ENCODE assay signal across 8 cellular contexts in the genomic region with DNA sequence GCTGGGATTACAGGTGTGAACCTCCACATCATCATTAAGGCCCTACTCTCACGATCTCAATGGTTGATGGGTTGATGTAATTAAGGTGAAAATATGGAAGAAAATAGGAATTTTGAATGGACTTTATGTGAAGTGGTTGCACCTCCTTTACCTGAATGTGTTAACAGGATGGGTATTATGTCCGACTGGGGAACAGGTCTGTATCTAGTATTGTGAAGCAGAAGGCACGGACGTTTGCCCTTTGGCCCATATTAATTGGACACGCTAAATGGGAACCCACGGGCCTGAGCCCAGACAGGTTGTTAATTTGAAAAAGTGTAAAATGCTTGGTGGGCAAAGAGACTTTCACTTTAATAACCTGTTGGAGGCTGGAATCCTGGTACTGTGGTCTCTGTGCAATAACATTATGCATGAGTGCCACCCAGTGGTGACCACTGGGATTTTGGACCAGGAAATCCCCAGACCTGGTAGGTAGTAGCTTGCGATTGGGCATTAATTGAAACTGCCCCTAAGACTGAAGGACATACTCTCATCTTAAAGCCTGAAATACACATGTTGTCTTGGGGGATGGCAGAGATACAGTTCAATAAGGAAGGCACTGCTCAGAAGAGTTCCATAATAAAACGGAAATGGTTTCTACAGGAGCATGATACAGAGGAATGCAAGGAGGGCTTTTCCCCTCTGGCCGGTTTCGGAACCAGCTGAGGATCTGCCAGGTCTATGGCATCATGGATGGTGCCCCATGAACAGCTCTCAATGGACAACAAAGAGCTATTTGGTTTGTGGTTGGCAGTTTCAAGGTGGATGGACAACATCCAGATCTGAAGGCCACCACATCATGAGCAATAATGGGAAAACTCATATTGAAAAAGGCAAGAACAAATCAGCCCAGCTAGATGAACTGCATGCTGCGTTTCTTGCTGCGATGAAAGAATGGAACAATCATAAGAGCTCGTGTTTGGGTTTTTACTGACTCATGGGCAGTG. TPM values are rescaled to one million over a fixed set of nuclear protein-coding genes. Genes with fewer than 3 reads are reported as not detected.
DNase-seq lines count a peak whose midpoint lies in the region; ATAC-seq, FAIRE-seq and TF ChIP-seq lines count a peak whose summit lies in the region.

No MANE protein-coding gene starts in this region.

- H3K9me3 Mint-ChIP-seq in mesothelial cell of epicardium: peaks cover 9% of the 10 kb centered on the region

- no peak overlapping the region for H3K4me3 Mint-ChIP-seq in mesothelial cell of epicardium

- H3K23me2 ChIP-seq in H1 (ENCODE audit: low read depth, low read length): no peaks in the 10 kb centered on the region

- H2BK5ac ChIP-seq in H1 (ENCODE audit: low read depth, low read length): no peak overlapping the region

- H4K5ac ChIP-seq in H1 (ENCODE audit: insufficient read length, low read depth, low read length): no peak overlapping the region

- no peaks in the 10 kb centered on the region for H4K20me1 ChIP-seq in H1 (replicated peaks in 1 of 2; ENCODE audit: control insufficient read depth in 1 of 2, insufficient read depth in 2 of 2, low read length in 2 of 2)

- H2AFZ ChIP-seq in H1 (ENCODE audit: low read length): no peak overlapping the region

- no peak overlapping the region for H3K4me3 ChIP-seq in H1 (ENCODE audit: extremely low read depth in 1 of 4, insufficient read depth in 2 of 4, low read depth in 3 of 4, low read length in 4 of 4)

- H3K9me3 ChIP-seq in H1 (ENCODE audit: insufficient read depth in 2 of 2, low read depth in 1 of 2, low read length in 1 of 2): no peaks in the 10 kb centered on the region

- peak; percentile 43 for ATAC-seq in HG03442 (IDR thresholded peaks at IDR 0.05; ENCODE audit: unreplicated experiment)
- no peak for ATAC-seq in HG02852 (IDR thresholded peaks at IDR 0.05; ENCODE audit: unreplicated experiment)

- no peak overlapping the region for H4K91ac ChIP-seq in H1 (replicated peaks; ENCODE audit: insufficient read length, low read length)

- no peaks in the 10 kb centered on the region for H3K27me3 ChIP-seq in H1 (replicated peaks in 1 of 4; ENCODE audit: control insufficient read depth in 3 of 4, extremely low read depth in 1 of 4, insufficient read depth in 3 of 4, low read length in 3 of 4)

- WGBS in H1 (ENCODE audit: extremely low coverage in 1 of 2, insufficient coverage in 1 of 2, insufficient read length in 1 of 2, insufficient replicate concordance in 2 of 2, low coverage in 1 of 2, low lambda C conversion rate in 2 of 2, missing lambda C conversion rate in 1 of 2), 2 experiments: 64% methylated on average over 13 of the region's 13 CpGs; no CpG with 5 or more reads in 1 of the 2 experiments

- no peak overlapping the region for H4K8ac ChIP-seq in H1 (ENCODE audit: extremely low read depth, insufficient read depth, low read length)

- H3K18ac ChIP-seq in H1 (ENCODE audit: extremely low read depth, low read length): no peak overlapping the region

- CTCF ChIA-PET in GM10248 (lab: Yijun Ruan, JAX): interaction anchor here (0.7 to 9.6 kb wide), 40 partner anchors 9 to 655 kb away, joined by 3 to 191 read pairs (median 4); partner anchors contain the start of gene BICD2
- CTCF ChIA-PET in H1 (lab: Charles Lee; ENCODE audit: partially characterized antibody): interaction anchor here (0.6 to 11.7 kb wide), 38 partner anchors 9 to 650 kb away, joined by 3 to 236 read pairs (median 4); partner anchors contain the start of genes BICD2 and IPPK

- H3K79me1 ChIP-seq in H1 (ENCODE audit: low read depth, low read length): no peaks in the 10 kb centered on the region

- H3K36me3 ChIP-seq in H1 (ENCODE audit: control insufficient read depth in 2 of 4, insufficient read depth in 4 of 4, low read length in 3 of 4): no peaks in the 10 kb centered on the region

- peak; percentile 94 to 97 for TF ChIP-seq RAD21 in H1 (IDR thresholded peaks at IDR 0.05 in 1 of 2, conservative IDR thresholded peaks at IDR 0.05 in 1 of 2; ENCODE audit: low read depth in 2 of 2, low read length in 2 of 2)

- H3K36me3 Mint-ChIP-seq in mesothelial cell of epicardium: no peaks in the 10 kb centered on the region

- H3K9ac ChIP-seq in H1 (replicated peaks in 1 of 4; ENCODE audit: extremely low read depth in 1 of 4, low read depth in 3 of 4, low read length in 3 of 4): no peak overlapping the region

- no peak overlapping the region for H3K56ac ChIP-seq in H1 (replicated peaks; ENCODE audit: insufficient read length, low read depth, low read length)

- no peak overlapping the region for H2BK12ac ChIP-seq in H1 (ENCODE audit: low read depth, low read length)

- H3K4ac ChIP-seq in H1 (replicated peaks; ENCODE audit: insufficient read length, low read depth, low read length): no peak overlapping the region

- peak; percentile 75 for FAIRE-seq in H1 (lab: Jason Lieb, UNC)

- H2BK15ac ChIP-seq in H1 (ENCODE audit: low read length): no peak overlapping the region

- H3K79me2 ChIP-seq in H1 (ENCODE audit: control insufficient read depth in 1 of 2, insufficient read depth in 2 of 2, low read length in 2 of 2): no peaks in the 10 kb centered on the region

- no peak overlapping the region for H3K27ac Mint-ChIP-seq in mesothelial cell of epicardium

- no peaks in the 10 kb centered on the region for H3K4me1 Mint-ChIP-seq in mesothelial cell of epicardium

- no peak for TF ChIP-seq POLR2A in H1 (IDR thresholded peaks at IDR 0.05; ENCODE audit: control extremely low read depth in 1 of 2, low read depth in 2 of 2, low read length in 2 of 2)

- TF ChIP-seq EP300 in H1 (IDR thresholded peaks at IDR 0.05; ENCODE audit: borderline replicate concordance in 1 of 2, low read depth in 2 of 2, low read length in 2 of 2): no peak

- no peak overlapping the region for H3K27ac ChIP-seq in H1 (ENCODE audit: low read depth, low read length)

- DNase-seq in GM10248 (ENCODE audit: extremely low spot score): peak; percentile 77
- DNase-seq in NCI-H82 treated with DMSO at 0.1 percent for 48 hours (lab: John Stamatoyannopoulos, UW; ENCODE audit: unreplicated experiment): peak; percentile 55
- DNase-seq in activated CD8-positive, alpha-beta memory T cell treated with anti-CD3 and anti-CD28 coated beads for 24 hours: peak; percentile 87
- peak in 1 of 2 experiments; percentile 87 for DNase-seq in H1 (ENCODE audit: low read depth in 1 of 2, low spot score in 2 of 2)
- peak in 1 of 2 experiments; percentile 86 for DNase-seq in mesothelial cell of epicardium (ENCODE audit: low spot score in 2 of 2, unreplicated experiment in 2 of 2)
- peak; percentile 59 for DNase-seq in stimulated activated CD8-positive, alpha-beta memory T cell treated with anti-CD3 and anti-CD28 coated beads, Interleukin-4, amount 100 ng/mL, for 24 hours (ENCODE audit: low read depth)

- no peak overlapping the region for H2AK5ac ChIP-seq in H1 (ENCODE audit: low read depth, low read length)

- POLR2A ChIA-PET in GM10248 (lab: Yijun Ruan, JAX): no interaction called here
- POLR2A ChIA-PET in H1 (lab: Charles Lee; ENCODE audit: partially characterized antibody): no interaction called here

- TF ChIP-seq CTCF in GM10248 (IDR thresholded peaks at IDR 0.05; ENCODE audit: control extremely low read depth, extremely low read depth, low read depth, missing control alignments) (peak; percentile 88), H1 (IDR thresholded peaks at IDR 0.05; ENCODE audit: control extremely low read depth in 1 of 3, insufficient read depth in 1 of 3, low read depth in 1 of 3, low read length in 3 of 3) (peak; percentile 65 to 90 (median 86)), mesothelial cell of epicardium (IDR thresholded peaks at IDR 0.05; ENCODE audit: unreplicated experiment) (peak; percentile 77)

- H3K4me2 ChIP-seq in H1 (ENCODE audit: insufficient read depth in 1 of 2, low read depth in 2 of 2, low read length in 2 of 2): no peak overlapping the region

- H3K14ac ChIP-seq in H1 (ENCODE audit: insufficient read length): no peak overlapping the region

- H3K27me3 Mint-ChIP-seq in mesothelial cell of epicardium (ENCODE audit: low read depth): peaks cover 25% of the 10 kb centered on the region

- peaks cover 0 to 2% (median 0%) of the 10 kb centered on the region in 4 experiments; a peak in 1 of 7 replicates for H3K4me1 ChIP-seq in H1 (replicated peaks in 1 of 4; ENCODE audit: control insufficient read depth in 3 of 4, insufficient read depth in 4 of 4, low read length in 3 of 4)

- no peak overlapping the region for H3K23ac ChIP-seq in H1 (ENCODE audit: insufficient read length)

- H2BK20ac ChIP-seq in H1 (ENCODE audit: low read length): no peak overlapping the region

- no peak overlapping the region for H2BK120ac ChIP-seq in H1 (replicated peaks; ENCODE audit: low read depth, low read length)

TF ChIP-seq in H1, 55 proteins besides CTCF, POLR2A, EP300 and RAD21:
- TF ChIP-seq TEAD4 (IDR thresholded peaks at IDR 0.05; ENCODE audit: low read depth, low read length) (peak; percentile 46; the same call in 1 of the 2 replicates), ASH2L (IDR thresholded peaks at IDR 0.05; ENCODE audit: low read length) (no peak)

RNA-seq across cellular contexts. Expression of gene BICD2, which starts 26.2 kb away (rescaled TPM):
- 22.8 and 22.9 TPM in 2 replicates for total RNA-seq in H1 (2021; fragmentation: NEBNext Ultra II Directional; extraction: Animal tissue kit (Norgen Biotek cat#: 25700))
- polyA plus RNA-seq in H1 (2011; rRNA removed): 6.6 and 9.7 TPM in 2 replicates
- 6.7 TPM for polyA plus RNA-seq in H1 (2011; cell fraction: cytosol; rRNA removed)
- polyA plus RNA-seq in H1 (2011; cell fraction: nucleus; rRNA removed): 9.6 TPM
- 11.7 to 13.9 TPM (median 12.5 TPM) in 4 replicates for polyA plus RNA-seq in H1 (2012, experiment 1 of 2)
- 4.3 TPM for polyA plus RNA-seq in H1 (2012, experiment 2 of 2)
- 12.0 TPM for polyA plus RNA-seq in H1 (2013, experiment 1 of 2)
- 12.8 TPM for polyA plus RNA-seq in H1 (2013, experiment 2 of 2)
- polyA minus RNA-seq in H1 (2011; rRNA and poly(A)+ RNA removed): 12.8 and 13.2 TPM in 2 replicates
- polyA minus RNA-seq in H1 (2011; cell fraction: cytosol; rRNA and poly(A)+ RNA removed): 10.7 TPM
- polyA minus RNA-seq in H1 (2011; cell fraction: nucleus; rRNA and poly(A)+ RNA removed): 14.0 TPM
- 29.4 to 30.4 TPM (median 30.2 TPM) in 3 replicates for total RNA-seq in mesothelial cell of epicardium
